In genomic region chr3:30488070-30488756, GRCh38 we compare ENCODE assay signal across 26 cellular contexts.
"Had no signal": no experiment of that assay in that cellular context is flagged by ENCODE, and none has a peak within 500 bp of the region (broad histone marks: within the 10 kb centered on the region; RNA-seq: fewer than 3 reads in every experiment).

No MANE protein-coding gene starts in this region.

- H3K4me3 ChIP-seq: neural progenitor cell, ovary, psoas muscle, right lobe of liver, sigmoid colon, suprapubic skin, testis, tibial artery, transverse colon, upper lobe of right lung, uterus had no signal

- FAIRE-seq: small intestine had no signal

- H3K27ac ChIP-seq: neural progenitor cell, ovary, parathyroid adenoma, psoas muscle, right lobe of liver, suprapubic skin, testis, tibial artery, upper lobe of right lung, uterus had no signal

- H3K27me3 ChIP-seq: neural progenitor cell, ovary, right lobe of liver, sigmoid colon, suprapubic skin, testis, tibial artery, transverse colon, upper lobe of right lung, uterus had no signal

- H3K4me1 ChIP-seq: neural progenitor cell, parathyroid adenoma, psoas muscle, right lobe of liver, testis had no signal

- H3K36me3 ChIP-seq: neural progenitor cell, ovary, right lobe of liver, sigmoid colon, suprapubic skin, tibial artery, transverse colon, upper lobe of right lung, uterus had no signal

- H3K9me3 ChIP-seq: ovary, psoas muscle, right lobe of liver, sigmoid colon, suprapubic skin, testis, tibial artery, transverse colon, upper lobe of right lung, uterus had no signal

- ATAC-seq: naive thymus-derived CD4-positive, alpha-beta T cell; natural killer cell; psoas muscle; right lobe of liver; stimulated activated effector memory CD8-positive, alpha-beta T cell treated with anti-CD3 and anti-CD28 coated beads, Interleukin-12 subunit alpha, Interleukin-12 subunit beta, amount 100 ng/mL, for 72 hours; stimulated activated naive CD8-positive, alpha-beta T cell treated with anti-CD3 and anti-CD28 coated beads, Interleukin-15, amount 100 ng/mL, for 72 hours; stimulated activated naive CD8-positive, alpha-beta T cell treated with anti-CD3 and anti-CD28 coated beads, Interleukin-15, Interleukin-2, amounts not matched to agents 100 U/mL and 50 U/mL, for 24 hours; upper lobe of right lung had no signal

- DNase-seq: naive thymus-derived CD4-positive, alpha-beta T cell; natural killer cell; occipital lobe; ovary; posterior cingulate gyrus; psoas muscle; right lobe of liver; sigmoid colon; small intestine; stimulated activated CD4-positive, alpha-beta T cell treated with anti-CD3 and anti-CD28 coated beads, Interleukin-15, amount 100 ng/mL, for 24 hours; stimulated activated CD4-positive, alpha-beta T cell treated with anti-CD3 and anti-CD28 coated beads, Interleukin-2, amount 100 ng/mL, for 24 hours; stimulated activated CD4-positive, alpha-beta T cell treated with anti-CD3 and anti-CD28 coated beads, Interleukin-2, amount 100 ng/mL, for 48 hours; stimulated activated CD4-positive, alpha-beta T cell treated with anti-CD3 and anti-CD28 coated beads, Interleukin-4, amount 100 ng/mL, for 24 hours; stimulated activated naive CD4-positive, alpha-beta T cell; stimulated activated naive CD8-positive, alpha-beta T cell treated with anti-CD3 and anti-CD28 coated beads, Interleukin-15, amount 100 ng/mL, for 72 hours; stimulated activated naive CD8-positive, alpha-beta T cell treated with anti-CD3 and anti-CD28 coated beads, Interleukin-15, Interleukin-2, amounts not matched to agents 100 U/mL and 50 U/mL, for 24 hours; substantia nigra; testis; tibial artery; transverse colon; upper lobe of right lung; uterus had no signal

- H3K4me2 ChIP-seq: neural progenitor cell had no signal
